ENCODE assay signal across 11 cellular contexts in genomic region chr1:62208970-62209369, GRCh38. TPM values are rescaled to one million over a fixed set of nuclear protein-coding genes. Genes with fewer than 3 reads are reported as not detected.
"Had no signal": no experiment of that assay in that cellular context is flagged by ENCODE, and none has a peak within 500 bp of the region (broad histone marks: within the 10 kb centered on the region; RNA-seq: fewer than 3 reads in every experiment).

No MANE protein-coding gene starts in this region.

- H3K9ac ChIP-seq: GM23248 had no signal

- H3K4me3 Mint-ChIP-seq: HFFc6, IgD-negative memory B cell had no signal

- H3K4me1 ChIP-seq: HAP-1 had no signal

- H3K27me3 Mint-ChIP-seq: IgD-negative memory B cell had no signal

- ATAC-seq: HCT116, HepG2 had no signal

- H3K27ac Mint-ChIP-seq: HFFc6, IgD-negative memory B cell had no signal

- H3K27ac ChIP-seq: GM23248, HL-60 had no signal

- DNase-seq: GM23248, H7, HFFc6, KBM-7 had no signal

- H3K4me3 ChIP-seq: GM23248, HAP-1 had no signal

- H3K36me3 ChIP-seq: HAP-1 had no signal

RNA-seq across cellular contexts. Expression of gene L1TD1, which starts 14.3 kb away (rescaled TPM):
- total RNA-seq: H4, HepG2, HFFc6, HT1080 had no signal
- polyA plus RNA-seq: HepG2 had no signal
